ENCODE assay signal across 24 cellular contexts in the genomic region with DNA sequence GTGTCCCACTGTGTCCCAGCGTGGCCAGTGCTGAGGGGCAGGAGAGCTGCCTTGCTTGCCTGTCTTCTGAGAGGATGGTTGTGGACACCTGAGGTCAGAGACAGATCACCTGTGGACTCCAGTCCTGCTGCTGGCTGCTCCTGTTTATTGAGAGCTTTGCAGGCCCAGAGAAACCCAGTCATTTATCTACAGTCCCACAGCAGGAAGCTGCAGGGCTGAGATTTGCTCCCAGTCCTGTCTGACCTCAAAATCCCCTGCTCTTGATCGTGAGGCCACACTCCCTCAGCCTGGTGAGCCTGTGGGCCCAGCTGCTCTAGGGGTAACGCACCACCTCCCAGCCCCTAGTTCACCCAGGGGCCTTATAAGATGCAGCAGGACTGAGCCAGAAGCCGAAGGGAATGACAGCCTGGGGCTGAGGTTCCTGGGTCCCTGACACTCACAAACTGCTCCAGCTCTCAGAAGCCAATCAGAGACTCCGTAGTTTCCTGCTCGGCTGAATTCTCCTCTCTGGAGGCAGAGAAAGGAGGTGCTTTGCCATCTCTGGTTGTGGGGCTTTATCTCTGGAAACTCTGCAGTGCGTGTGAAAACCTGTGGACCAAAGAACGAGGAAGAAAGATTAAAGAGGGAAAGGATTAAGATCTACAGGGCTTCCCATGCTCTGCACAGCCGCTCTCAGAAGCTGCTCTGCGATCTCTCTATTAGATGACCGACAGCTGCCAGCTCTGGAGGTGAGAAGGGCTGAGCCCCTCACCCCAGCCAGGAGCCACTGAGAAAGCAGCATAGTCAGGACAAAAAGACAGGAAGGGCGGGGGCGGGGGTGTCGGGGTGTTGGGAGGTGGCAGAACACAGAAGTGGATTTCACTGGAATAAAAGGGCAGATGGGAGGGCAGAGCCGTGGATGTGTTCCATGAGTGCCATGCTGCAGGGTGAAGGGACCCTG. TPM values are rescaled to one million over a fixed set of nuclear protein-coding genes. Genes with fewer than 3 reads are reported as not detected.
DNase-seq lines count a peak whose midpoint lies in the region; ATAC-seq, FAIRE-seq and TF ChIP-seq lines count a peak whose summit lies in the region.
"Had no signal": no experiment of that assay in that cellular context is flagged by ENCODE, and none has a peak within 500 bp of the region (broad histone marks: within the 10 kb centered on the region; RNA-seq: fewer than 3 reads in every experiment).

No MANE protein-coding gene starts in this region.

- H3K36me3 ChIP-seq in K562 (ENCODE audit: control insufficient read depth, insufficient read depth, low read length) (no peaks in the 10 kb centered on the region), mesendoderm (ENCODE audit: control insufficient read depth, insufficient read depth, low read length) (no peaks in the 10 kb centered on the region)
- H3K36me3 ChIP-seq: Peyer's patch had no signal

- H3K9me1 ChIP-seq in K562 (ENCODE audit: control insufficient read depth, insufficient read depth, low read length), result no peaks in the 10 kb centered on the region

- ATAC-seq in K562, result no peak
- ATAC-seq: HepG2 had no signal

- TF ChIP-seq CTCF in K562 (IDR thresholded peaks at IDR 0.05 in 2 of 3, conservative IDR thresholded peaks at IDR 0.05 in 1 of 3; ENCODE audit: insufficient read depth in 2 of 3, low read depth in 1 of 3, low read length in 3 of 3), result no peak
- TF ChIP-seq CTCF in MCF 10A (IDR thresholded peaks at IDR 0.05; ENCODE audit: unreplicated experiment), result no peak

- no TSS peak for BruUV-seq in K562 (replicated peaks; lab: Mats Ljungman, UMichigan)
- no TSS peak for BruUV-seq in MCF 10A (replicated peaks; lab: Mats Ljungman, UMichigan)

- no peak overlapping the region for H2AK5ac ChIP-seq in mesendoderm (ENCODE audit: low read length)

- CTCF ChIA-PET in K562 (lab: Yijun Ruan, JAX; ENCODE audit: low intra/inter-chr PET ratio) (no interaction called here), MCF 10A (lab: Yijun Ruan, JAX) (interaction anchor here (0.7 to 1.2 kb wide), 3 partner anchors 71 to 334 kb away, joined by 3 to 5 read pairs (median 3); no protein-coding TSS in a partner anchor)

- no peaks in the 10 kb centered on the region for H3K9me3 Mint-ChIP-seq in MCF 10A (ENCODE audit: unreplicated experiment)
- H3K9me3 Mint-ChIP-seq: CD4-positive, alpha-beta T cell; HFFc6 had no signal

- H3K79me2 ChIP-seq in K562 (ENCODE audit: control insufficient read depth, insufficient read depth, low read length), result no peaks in the 10 kb centered on the region
- H3K79me2 ChIP-seq in mesendoderm (ENCODE audit: control insufficient read depth, insufficient read depth, low read length), result no peaks in the 10 kb centered on the region

- intact Hi-C loops in K562 (cut with micrococcal nuclease) (no loop called here), MCF 10A (cut with micrococcal nuclease) (no loop called here)

- no peak for TF ChIP-seq RAD21 in K562 (CRISPR knock-in tag; conservative IDR thresholded peaks at IDR 0.05 in 1 of 2, IDR thresholded peaks at IDR 0.05 in 1 of 2)

- H3K27me3 Mint-ChIP-seq in MCF 10A (ENCODE audit: insufficient read depth, unreplicated experiment), result peaks cover 31% of the 10 kb centered on the region
- H3K27me3 Mint-ChIP-seq: CD4-positive, alpha-beta T cell had no signal

- in situ Hi-C loops in K562 (cut with MboI), result no loop called here

- FAIRE-seq in K562 (lab: Jason Lieb, UNC), result no peak
- FAIRE-seq: G401.6, HepG2 had no signal

- TF ChIP-seq EP300 in K562 (IDR thresholded peaks at IDR 0.05; ENCODE audit: low read length), result no peak

- H3K56ac ChIP-seq in mesendoderm (ENCODE audit: low read length), result peak overlapping the region; percentile 42

- no peaks in the 10 kb centered on the region for H3K79me1 ChIP-seq in mesendoderm (ENCODE audit: low read length)

- H3K27me3 ChIP-seq in K562 (ENCODE audit: control insufficient read depth in 2 of 2, insufficient read depth in 2 of 2, low read length in 2 of 2) (peaks cover 55 to 81% of the 10 kb centered on the region in 2 experiments; a peak in 4 of 5 replicates), mesendoderm (ENCODE audit: insufficient read depth, low read length, poor library complexity) (no peaks in the 10 kb centered on the region)
- H3K27me3 ChIP-seq: Peyer's patch had no signal

- no peak overlapping the region for H3K23ac ChIP-seq in mesendoderm (ENCODE audit: low read length)

- no peak for TF ChIP-seq POLR2A in K562 (conservative IDR thresholded peaks at IDR 0.05)

- H2AFZ ChIP-seq in K562 (ENCODE audit: low read depth, low read length), result no peak overlapping the region

- H2BK5ac ChIP-seq in mesendoderm (ENCODE audit: low read length), result no peak overlapping the region

- no peak overlapping the region for H3K4me3 ChIP-seq in K562
- no peak overlapping the region for H3K4me3 ChIP-seq in mesendoderm (ENCODE audit: low read length)
- H3K4me3 ChIP-seq: Peyer's patch had no signal

- no peak overlapping the region for H2BK120ac ChIP-seq in mesendoderm (ENCODE audit: low read depth, low read length)

- H3K4me2 ChIP-seq in K562 (ENCODE audit: insufficient read depth, low read length) (no peak overlapping the region), mesendoderm (ENCODE audit: low read length) (no peak overlapping the region)
- H3K4me2 ChIP-seq: KMS-11, SK-N-SH had no signal

- POLR2A ChIA-PET in K562 (lab: Yijun Ruan, JAX), result interaction anchor here (0.6 to 0.7 kb wide), 3 partner anchors 16 to 536 kb away, joined by 3 read pairs; a partner anchor contains a TSS
- POLR2A ChIA-PET in MCF 10A (lab: Yijun Ruan, JAX), result interaction anchor here (0.7 to 0.9 kb wide), 3 partner anchors 18 to 50 kb away, joined by 3 read pairs; no protein-coding TSS in a partner anchor

- DNase-seq in DMS 273 (lab: John Stamatoyannopoulos, UW; ENCODE audit: unreplicated experiment), result peak; percentile 43
- DNase-seq in DMS 273 treated with DMSO at 0.1 percent for 48 hours (lab: John Stamatoyannopoulos, UW), result no peak
- DNase-seq in NCI-H524 treated with DMSO at 0.1 percent for 48 hours (lab: John Stamatoyannopoulos, UW), result peak; percentile 66
- DNase-seq in K562 (ENCODE audit: extremely low read depth in 1 of 4, low spot score in 3 of 4), result no peak
- peak; percentile 75 for DNase-seq in mesendoderm
- DNase-seq in MCF 10A (ENCODE audit: unreplicated experiment), result no peak
- no peak for DNase-seq in T-helper 1 cell
- no peak for DNase-seq in superior temporal gyrus (ENCODE audit: extremely low spot score)
- DNase-seq: CD4-positive, alpha-beta T cell; DND-41; GOT3; HFFc6; NCI-H1048; NCI-H187; NCI-H345; NCI-H774; Peyer's patch; Right ventricle myocardium superior; SK-N-SH had no signal

- H3K27ac ChIP-seq in K562 (ENCODE audit: extremely low read depth, low read depth, low read length) (no peak overlapping the region), mesendoderm (ENCODE audit: low read depth, low read length) (no peak overlapping the region)
- H3K27ac ChIP-seq: 22Rv1, KMS-11, Peyer's patch had no signal

- peaks cover 11% of the 10 kb centered on the region for H3K4me1 Mint-ChIP-seq in MCF 10A (ENCODE audit: insufficient read depth, unreplicated experiment)
- H3K4me1 Mint-ChIP-seq: B cell had no signal

- no peak overlapping the region for H2BK15ac ChIP-seq in mesendoderm (replicated peaks; ENCODE audit: low read depth)

- WGBS in K562 (ENCODE audit: insufficient coverage, low coverage, missing lambda C conversion rate), result 1% methylated on average over 14 of the region's 15 CpGs
- WGBS in mesendoderm (ENCODE audit: extremely low coverage, insufficient coverage, low lambda C conversion rate), result no CpG with 5 or more reads among the region's 15 CpGs

- peaks cover 5% of the 10 kb centered on the region for H4K20me1 ChIP-seq in K562 (replicated peaks; ENCODE audit: control insufficient read depth, insufficient read depth, low read length)

- no peak overlapping the region for H4K5ac ChIP-seq in mesendoderm (ENCODE audit: low read length)

- H4K8ac ChIP-seq in mesendoderm (ENCODE audit: low read depth, low read length), result no peak overlapping the region

- H3K4ac ChIP-seq in mesendoderm (ENCODE audit: low read depth, low read length), result no peak overlapping the region

- no peaks in the 10 kb centered on the region for H3K36me3 Mint-ChIP-seq in MCF 10A (ENCODE audit: insufficient read depth, unreplicated experiment)

- H3K4me1 ChIP-seq in K562 (replicated peaks in 1 of 2; ENCODE audit: control insufficient read depth in 2 of 2, insufficient read depth in 2 of 2, low read length in 2 of 2) (no peaks in the 10 kb centered on the region; a peak in 1 of 5 replicates), mesendoderm (ENCODE audit: control insufficient read depth, low read depth, low read length) (peaks cover 7% of the 10 kb centered on the region)
- H3K4me1 ChIP-seq: Peyer's patch had no signal

- no peaks in the 10 kb centered on the region for H3K9me3 ChIP-seq in K562 (replicated peaks; ENCODE audit: control insufficient read depth, insufficient read depth, low read depth, low read length)
- H3K9me3 ChIP-seq: Peyer's patch, SK-N-SH had no signal

- H3K27ac Mint-ChIP-seq in MCF 10A (ENCODE audit: low read depth, unreplicated experiment), result no peak overlapping the region
- H3K27ac Mint-ChIP-seq: B cell; CD4-positive, alpha-beta T cell; HFFc6 had no signal

- H3K9ac ChIP-seq in K562 (ENCODE audit: insufficient read depth in 1 of 2, low read depth in 2 of 2, low read length in 2 of 2) (no peak overlapping the region), mesendoderm (ENCODE audit: low read length) (no peak overlapping the region)
- H3K9ac ChIP-seq: KMS-11, SK-N-SH had no signal

- H3K18ac ChIP-seq in mesendoderm (ENCODE audit: low read length), result no peak overlapping the region

- no peak overlapping the region for H3K4me3 Mint-ChIP-seq in MCF 10A (ENCODE audit: unreplicated experiment)
- H3K4me3 Mint-ChIP-seq: B cell; CD4-positive, alpha-beta T cell; HFFc6 had no signal

RNA-seq across cellular contexts. Expression of a gene that starts 39.1 kb away (rescaled TPM):
- total RNA-seq in K562 (2011; cell fraction: chromatin; rRNA removed; ENCODE audit: low replicate concordance), result 33.9 and 77.3 TPM in 2 replicates
- total RNA-seq in K562 (2011; cell fraction: nucleolus; rRNA removed), result 66.1 and 66.7 TPM in 2 replicates
- 56.1 and 65.5 TPM in 2 replicates for total RNA-seq in K562 (2011; cell fraction: nucleoplasm; rRNA removed)
- total RNA-seq in K562 (2014; rRNA removed) (12.6 and 16.1 TPM in 2 replicates), K562 (2014; rRNA removed; fragmentation: Illumina TruSeq; extraction: Trizol) (16.9 and 17.5 TPM in 2 replicates), K562 (2015; rRNA removed; fragmentation: Illumina TruSeq; extraction: Trizol) (21.1 and 22.3 TPM in 2 replicates), K562 (2021) (30.5 and 34.3 TPM in 2 replicates), MCF 10A (2022) (21.7 and 23.2 TPM in 2 replicates)
- polyA plus RNA-seq in K562 (2011; rRNA removed) (22.7 and 23.8 TPM in 2 replicates), K562 (2014; fragmentation: Illumina TruSeq; extraction: Trizol) (31.3 and 34.6 TPM in 2 replicates), K562 (2014; fragmentation: Nextera tagmentation; extraction: Ambion mirVana) (1 to 10 TPM; 6.2 to 7.2 TPM), K562 (2014; rRNA removed) (23.8 and 25.0 TPM in 2 replicates)
- polyA plus RNA-seq in K562 (2011; cell fraction: cytosol; rRNA removed), result 32.6 and 43.7 TPM in 2 replicates
- polyA plus RNA-seq in K562 (2011; cell fraction: nucleus; rRNA removed), result 13.0 and 14.5 TPM in 2 replicates
- polyA plus RNA-seq in K562 (2012), result 17.8 and 18.4 TPM in 2 replicates
- 33.0 and 43.8 TPM in 2 replicates for polyA minus RNA-seq in K562 (2011; rRNA and poly(A)+ RNA removed)
- polyA minus RNA-seq in K562 (2011; cell fraction: cytosol; rRNA and poly(A)+ RNA removed), result 21.5 and 26.2 TPM in 2 replicates
- 17.5 and 25.4 TPM in 2 replicates for polyA minus RNA-seq in K562 (2011; cell fraction: nucleus; rRNA and poly(A)+ RNA removed)
- polyA plus RNA-seq in mesendoderm (2013, experiment 1 of 2), result 18.3 TPM
- 18.0 TPM for polyA plus RNA-seq in mesendoderm (2013, experiment 2 of 2)

RNA-seq across cellular contexts. Expression of a gene that starts 49.7 kb away (rescaled TPM):
- total RNA-seq in K562 (2011; cell fraction: chromatin; rRNA removed; ENCODE audit: low replicate concordance), result 234 and 244 TPM in 2 replicates
- total RNA-seq in K562 (2011; cell fraction: nucleolus; rRNA removed), result 128 and 134 TPM in 2 replicates
- 155 and 169 TPM in 2 replicates for total RNA-seq in K562 (2011; cell fraction: nucleoplasm; rRNA removed)
- 49.0 and 53.6 TPM in 2 replicates for total RNA-seq in K562 (2014; rRNA removed)
- total RNA-seq in K562 (2014; rRNA removed; fragmentation: Illumina TruSeq; extraction: Trizol), result 53.3 and 59.5 TPM in 2 replicates
- 55.6 and 57.7 TPM in 2 replicates for total RNA-seq in K562 (2015; rRNA removed; fragmentation: Illumina TruSeq; extraction: Trizol)
- total RNA-seq in K562 (2021), result 67.1 and 71.4 TPM in 2 replicates
- 51.9 and 54.7 TPM in 2 replicates for polyA plus RNA-seq in K562 (2011; rRNA removed)
- polyA plus RNA-seq in K562 (2011; cell fraction: cytosol; rRNA removed), result 37.2 and 38.9 TPM in 2 replicates
- polyA plus RNA-seq in K562 (2011; cell fraction: nucleus; rRNA removed), result 127 and 175 TPM in 2 replicates
- 43.9 and 49.7 TPM in 2 replicates for polyA plus RNA-seq in K562 (2012)
- 58.6 and 65.0 TPM in 2 replicates for polyA plus RNA-seq in K562 (2014; fragmentation: Illumina TruSeq; extraction: Trizol)
- polyA plus RNA-seq in K562 (2014; fragmentation: Nextera tagmentation; extraction: Ambion mirVana), result 10 to 100 TPM; 11.4 to 16.3 TPM
- polyA plus RNA-seq in K562 (2014; rRNA removed), result 52.2 and 52.9 TPM in 2 replicates
- 120 TPM in 2 replicates for polyA minus RNA-seq in K562 (2011; rRNA and poly(A)+ RNA removed)
- polyA minus RNA-seq in K562 (2011; cell fraction: cytosol; rRNA and poly(A)+ RNA removed), result 47.9 and 55.8 TPM in 2 replicates
- polyA minus RNA-seq in K562 (2011; cell fraction: nucleus; rRNA and poly(A)+ RNA removed), result 59.9 and 83.1 TPM in 2 replicates
- 24.6 TPM for polyA plus RNA-seq in mesendoderm (2013, experiment 1 of 2)
- polyA plus RNA-seq in mesendoderm (2013, experiment 2 of 2), result 25.0 TPM
- 45.9 and 54.0 TPM in 2 replicates for total RNA-seq in MCF 10A (2022)

Comparison
In these comparisons a context has a peak if more than half of its experiments do, and no peak if none do; other contexts are left out.
1. DNase-seq: peak in DMS 273 (single experiment), NCI-H524 treated with DMSO at 0.1 percent for 48 hours (single experiment) and mesendoderm (single experiment); none in DMS 273 treated with DMSO at 0.1 percent for 48 hours (single experiment), K562 (0 of 4), MCF 10A (single experiment), T-helper 1 cell (0 of 5) and superior temporal gyrus (single experiment).